ENCODE assay signal across 12 cellular contexts in genomic region chr3:112974178-112974517, GRCh38. TPM values are rescaled to one million over a fixed set of nuclear protein-coding genes. Genes with fewer than 3 reads are reported as not detected.
DNase-seq lines count a peak whose midpoint lies in the region; ATAC-seq and TF ChIP-seq lines count a peak whose summit lies in the region.
"Had no signal": no experiment of that assay in that cellular context is flagged by ENCODE, and none has a peak within 500 bp of the region (broad histone marks: within the 10 kb centered on the region; RNA-seq: fewer than 3 reads in every experiment).

No MANE protein-coding gene starts in this region.

- no peaks in the 10 kb centered on the region for H3K27me3 Mint-ChIP-seq in naive thymus-derived CD4-positive, alpha-beta T cell

- TF ChIP-seq EP300 in sigmoid colon (IDR thresholded peaks at IDR 0.05), result no peak

- DNase-seq in Peyer's patch (no peak), NCI-H748 treated with DMSO at 0.1 percent for 48 hours (lab: John Stamatoyannopoulos, UW) (no peak), sciatic nerve (ENCODE audit: low spot score) (no peak), T-helper 9 cell (no peak), sigmoid colon (no peak)
- no peak for DNase-seq in naive thymus-derived CD4-positive, alpha-beta T cell
- DNase-seq: SHP77 had no signal

- peaks cover 0 to 5% (median 0%) of the 10 kb centered on the region in 5 donors for H3K36me3 Mint-ChIP-seq in naive thymus-derived CD4-positive, alpha-beta T cell

- 58 to 81% methylated on average over 2 of the region's 2 CpGs for WGBS in sigmoid colon, 2 donors

- H3K4me3 ChIP-seq in Peyer's patch, result peak overlapping the region; percentile 9 to 37 (median 29)
- peak overlapping the region; percentile 72 for H3K4me3 ChIP-seq in naive thymus-derived CD4-positive, alpha-beta T cell (ENCODE audit: low read length)
- H3K4me3 ChIP-seq in sigmoid colon, result peak overlapping the region in 1 of 4 donors; percentile 20

- intact Hi-C loops in naive thymus-derived CD4-positive, alpha-beta T cell (cut with micrococcal nuclease), result loop anchor here (5.0 to 10.0 kb wide), 6 partner anchors 52 to 839 kb away; partner anchors contain the start of genes ATG3 (in 1 of the 2), CD200R1L (in 1 of the 2), GCSAM (in 1 of the 2) and SLC35A5 (in 1 of the 2)
- intact Hi-C loops in sciatic nerve (cut with DNase I), result no loop called here
- intact Hi-C loops in sigmoid colon (cut with DNase I), result no loop called here

- ATAC-seq in GM18511 (IDR thresholded peaks at IDR 0.05; ENCODE audit: unreplicated experiment) (peak; percentile 28), GM21619 (IDR thresholded peaks at IDR 0.05; ENCODE audit: unreplicated experiment) (peak; percentile 19), sciatic nerve (no peak)
- ATAC-seq in naive thymus-derived CD4-positive, alpha-beta T cell, result peak; percentile 20

- H3K9me3 ChIP-seq in Peyer's patch (no peaks in the 10 kb centered on the region), sigmoid colon (no peaks in the 10 kb centered on the region)
- H3K9me3 ChIP-seq in naive thymus-derived CD4-positive, alpha-beta T cell (ENCODE audit: control insufficient read depth in 2 of 3, low read length in 3 of 3), result no peaks in the 10 kb centered on the region

- no peak for TF ChIP-seq CTCF in Peyer's patch (IDR thresholded peaks at IDR 0.05)
- TF ChIP-seq CTCF in sigmoid colon (IDR thresholded peaks at IDR 0.05), result no peak

- POLR2A ChIA-PET in naive thymus-derived CD4-positive, alpha-beta T cell (lab: Charles Lee), result interaction anchor here (0.7 to 2.1 kb wide), 11 partner anchors 9 to 541 kb away, joined by 3 to 14 read pairs (median 5); partner anchors contain the start of genes GTPBP8 and SPICE1

- TF ChIP-seq POLR2A in Peyer's patch (IDR thresholded peaks at IDR 0.05) (no peak), sigmoid colon (IDR thresholded peaks at IDR 0.05) (no peak)

- no peaks in the 10 kb centered on the region for H3K4me1 ChIP-seq in Peyer's patch
- peaks cover 28 to 45% of the 10 kb centered on the region in 2 donors for H3K4me1 ChIP-seq in naive thymus-derived CD4-positive, alpha-beta T cell (ENCODE audit: control insufficient read depth in 2 of 2, insufficient read depth in 2 of 2, low read length in 2 of 2)
- no peaks in the 10 kb centered on the region for H3K4me1 ChIP-seq in sigmoid colon

- no peaks in the 10 kb centered on the region for H3K9me3 Mint-ChIP-seq in naive thymus-derived CD4-positive, alpha-beta T cell

- H3K27ac ChIP-seq in Peyer's patch, result peak overlapping the region; percentile 33 to 66 (median 56)
- peak overlapping the region; percentile 80 for H3K27ac ChIP-seq in naive thymus-derived CD4-positive, alpha-beta T cell (ENCODE audit: low read depth, low read length)
- H3K27ac ChIP-seq in sigmoid colon, result no peak overlapping the region

- H3K27me3 ChIP-seq in Peyer's patch (no peaks in the 10 kb centered on the region), sigmoid colon (no peaks in the 10 kb centered on the region)
- H3K27me3 ChIP-seq in naive thymus-derived CD4-positive, alpha-beta T cell (ENCODE audit: control insufficient read depth in 2 of 2, insufficient read depth in 2 of 2, low read length in 2 of 2), result no peaks in the 10 kb centered on the region

- H3K4me1 Mint-ChIP-seq in naive thymus-derived CD4-positive, alpha-beta T cell, result peaks cover 53 to 87% (median 70%) of the 10 kb centered on the region in 7 donors

- peak overlapping the region; percentile 83 to 98 (median 94) for H3K4me3 Mint-ChIP-seq in naive thymus-derived CD4-positive, alpha-beta T cell

- H3K36me3 ChIP-seq in Peyer's patch (no peaks in the 10 kb centered on the region), sigmoid colon (no peaks in the 10 kb centered on the region)
- no peaks in the 10 kb centered on the region for H3K36me3 ChIP-seq in naive thymus-derived CD4-positive, alpha-beta T cell (ENCODE audit: control insufficient read depth in 2 of 3, insufficient read depth in 3 of 3, low read length in 3 of 3)

- peak overlapping the region; percentile 86 to 97 (median 95) for H3K27ac Mint-ChIP-seq in naive thymus-derived CD4-positive, alpha-beta T cell

- CTCF ChIA-PET in naive thymus-derived CD4-positive, alpha-beta T cell (lab: Charles Lee), result interaction anchor here (0.6 to 3.3 kb wide), 6 partner anchors 14 to 332 kb away, joined by 3 to 22 read pairs (median 6); partner anchors contain the start of gene GTPBP8

RNA-seq across cellular contexts. Expression of gene CD200R1, which starts 0.8 kb away (rescaled TPM):
- 1 to 10 TPM in 1 of 4 donors, under 1 TPM in 1, not detected in 2; 0.88 to 1.3 TPM for total RNA-seq in Peyer's patch
- total RNA-seq in naive thymus-derived CD4-positive, alpha-beta T cell, result 10 to 100 TPM; 11.2 to 22.9 (median 17.8) TPM
- 10 to 100 TPM; 18.8 to 20.9 TPM for polyA plus RNA-seq in naive thymus-derived CD4-positive, alpha-beta T cell
- 3.2 TPM for total RNA-seq in sciatic nerve
- total RNA-seq in sigmoid colon, result 1 to 10 TPM in 3 of 4 donors, not detected in 1; 1.4 to 5.0 (median 2.5) TPM
- polyA plus RNA-seq in sigmoid colon, result under 1 TPM; 0.60 to 0.92 (median 0.83) TPM
- total RNA-seq: Daoy, epithelial cell of proximal tubule, H1 had no signal

RNA-seq across cellular contexts. Expression of gene GTPBP8, which starts 16.6 kb away (rescaled TPM):
- 10 to 100 TPM; 27.9 to 43.7 (median 33.5) TPM for total RNA-seq in Peyer's patch
- 10 to 100 TPM; 12.6 to 49.1 (median 26.4) TPM for total RNA-seq in naive thymus-derived CD4-positive, alpha-beta T cell
- polyA plus RNA-seq in naive thymus-derived CD4-positive, alpha-beta T cell, result 10 to 100 TPM; 31.1 to 32.8 TPM
- total RNA-seq in sciatic nerve, result 11.4 TPM
- 10 to 100 TPM; 20.4 to 38.2 (median 32.8) TPM for total RNA-seq in sigmoid colon
- 10 to 100 TPM; 11.3 to 20.6 (median 16.8) TPM for polyA plus RNA-seq in sigmoid colon

Comparison
In these comparisons a context has a peak if more than half of its experiments do, and no peak if none do; other contexts are left out.
1. H3K27ac ChIP-seq: peak in Peyer's patch (4 of 4) and naive thymus-derived CD4-positive, alpha-beta T cell (single experiment); none in sigmoid colon (0 of 4).
2. intact Hi-C loops: an anchor here in naive thymus-derived CD4-positive, alpha-beta T cell (5.0 to 10.0 kb wide); none called in sciatic nerve and sigmoid colon.